Comparison of ENCODE assay signal across 18 cellular contexts in genomic region chr11:33582636-33583325, GRCh38.
"Had no signal": no experiment of that assay in that cellular context is flagged by ENCODE, and none has a peak within 500 bp of the region (broad histone marks: within the 10 kb centered on the region; RNA-seq: fewer than 3 reads in every experiment).

No MANE protein-coding gene starts in this region.

- H3K79me2 ChIP-seq: hepatocyte had no signal

- H3K4me1 ChIP-seq: foreskin keratinocyte, pancreas had no signal

- ATAC-seq: foreskin keratinocyte; naive thymus-derived CD4-positive, alpha-beta T cell; pancreas; right cardiac atrium; stimulated activated effector memory CD8-positive, alpha-beta T cell treated with anti-CD3 and anti-CD28 coated beads, Interleukin-12 subunit alpha, Interleukin-12 subunit beta, amount 100 ng/mL, for 72 hours; stimulated activated naive CD8-positive, alpha-beta T cell treated with anti-CD3 and anti-CD28 coated beads, Interleukin-15, Interleukin-2, amounts not matched to agents 100 U/mL and 50 U/mL, for 24 hours had no signal

- DNase-seq: effector CD4-positive, alpha-beta T cell; endodermal cell; erythroblast; foreskin keratinocyte; head of caudate nucleus; kidney glomerular epithelial cell; mesendoderm; naive thymus-derived CD4-positive, alpha-beta T cell; pancreas; stimulated activated CD4-positive, alpha-beta T cell treated with anti-CD3 and anti-CD28 coated beads, Interleukin-4, amount 100 ng/mL, for 1 hour; stimulated activated CD8-positive, alpha-beta memory T cell treated with anti-CD3 and anti-CD28 coated beads, Interleukin-4, amount 100 ng/mL, for 48 hours; stimulated activated naive CD8-positive, alpha-beta T cell treated with anti-CD3 and anti-CD28 coated beads, Interleukin-15, Interleukin-2, amounts not matched to agents 100 U/mL and 50 U/mL, for 24 hours; trophoblast cell had no signal

- H3K4me2 ChIP-seq: hepatocyte had no signal

- H3K4me3 ChIP-seq: coronary artery, hepatocyte, pancreas, thoracic aorta had no signal

- H3K27ac ChIP-seq: coronary artery, foreskin keratinocyte, hepatocyte, pancreas, thoracic aorta had no signal

- H2AFZ ChIP-seq: hepatocyte had no signal

- H3K9me3 ChIP-seq: pancreas, thoracic aorta had no signal

- H3K27me3 ChIP-seq: foreskin keratinocyte, hepatocyte, pancreas had no signal

- H3K36me3 ChIP-seq: pancreas, thoracic aorta had no signal
